ENCODE assay signal across 8 cellular contexts in the genomic region with DNA sequence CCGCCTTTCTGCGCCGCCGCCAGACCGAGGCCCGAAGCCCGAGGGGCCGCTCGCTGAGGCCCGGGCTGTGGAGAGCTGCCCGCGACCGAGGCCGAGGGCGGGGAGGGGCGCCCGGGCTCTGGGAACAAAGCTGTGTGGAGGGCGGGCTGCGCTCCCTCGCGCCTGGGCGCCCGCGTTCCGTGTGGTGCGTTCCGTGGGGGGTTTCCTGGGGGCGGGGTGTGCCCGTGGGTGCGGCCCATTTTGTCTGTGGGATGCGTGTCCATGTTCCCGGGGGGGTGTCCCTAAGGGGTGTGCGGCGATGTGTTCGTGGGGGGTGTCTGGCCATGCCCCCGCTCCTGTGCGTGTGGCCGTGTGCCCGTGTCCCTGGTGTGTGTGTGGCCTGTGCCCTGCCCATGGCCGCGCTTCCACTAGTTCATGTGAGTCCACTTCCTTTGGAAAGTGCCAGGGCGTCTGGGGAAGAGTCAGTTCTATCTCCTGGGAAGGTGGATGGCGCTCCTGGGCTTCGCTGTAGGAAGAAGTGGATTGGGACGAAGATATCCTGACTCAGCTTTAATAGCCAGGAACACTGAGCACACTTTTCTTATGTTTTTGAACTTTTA. TPM values are rescaled to one million over a fixed set of nuclear protein-coding genes. Genes with fewer than 3 reads are reported as not detected.
A peak's percentile ranks its signal among the peaks of the same experiment; 100 is the strongest.
DNase-seq lines count a peak whose midpoint lies in the region; ATAC-seq and TF ChIP-seq lines count a peak whose summit lies in the region.

No MANE protein-coding gene starts in this region.

- peak overlapping the region; percentile 85 for H3K14ac ChIP-seq in neuronal stem cell (ENCODE audit: low read length)

- H2BK5ac ChIP-seq in neuronal stem cell (ENCODE audit: low read length): peak overlapping the region; percentile 92

- H3K4ac ChIP-seq in neuronal stem cell (ENCODE audit: low read length): peak overlapping the region; percentile 80

- no peak overlapping the region for H4K91ac ChIP-seq in neuronal stem cell (ENCODE audit: low read depth, low read length, poor library complexity)

- H3K79me1 ChIP-seq in neuronal stem cell (ENCODE audit: low read depth, low read length): peaks cover 8% of the 10 kb centered on the region

- H4K20me1 ChIP-seq in BLaER1 (peaks cover 67% of the 10 kb centered on the region), fibroblast of lung (ENCODE audit: control insufficient read depth, extremely low read depth, insufficient read depth, low read length) (no peaks in the 10 kb centered on the region)

- peaks cover 44% of the 10 kb centered on the region for H3K79me2 ChIP-seq in fibroblast of lung (ENCODE audit: control insufficient read depth, insufficient read depth, low read length)

- TF ChIP-seq CTCF in fibroblast of lung (conservative IDR thresholded peaks at IDR 0.05 in 1 of 2, IDR thresholded peaks at IDR 0.05 in 1 of 2; ENCODE audit: low read depth in 1 of 2, low read length in 2 of 2) (no peak), testis (IDR thresholded peaks at IDR 0.05) (no peak)

- peak overlapping the region; percentile 95 for H3K18ac ChIP-seq in neuronal stem cell (ENCODE audit: low read length)

- H2BK15ac ChIP-seq in neuronal stem cell (ENCODE audit: low read length): peak overlapping the region; percentile 15

- no CpG with 5 or more reads among the region's 45 CpGs for WGBS in neuronal stem cell (ENCODE audit: extremely low coverage in 2 of 2, insufficient read length in 2 of 2, insufficient replicate concordance in 1 of 2), 2 donors
- WGBS in testis, 2 donors: 0 to 2% methylated on average over 4 to 19 of the region's 45 CpGs

- H3K23ac ChIP-seq in neuronal stem cell (ENCODE audit: low read depth, low read length, poor library complexity): peak overlapping the region; percentile 90

- DNase-seq in NCI-H510A (lab: John Stamatoyannopoulos, UW) (peak; percentile 11), fibroblast of lung (ENCODE audit: low read depth in 2 of 2) (peak; percentile 31 to 44), neuronal stem cell (ENCODE audit: low spot score) (peak; percentile 24), testis (peak; percentile 67), DMS114 treated with DMSO at 0.1 percent for 48 hours (lab: John Stamatoyannopoulos, UW; ENCODE audit: unreplicated experiment) (no peak)
- DNase-seq in activated T-cell treated with anti-CD3 and anti-CD28 coated beads, Interleukin-2, amount 50 U/mL, for 1 hour: peak; percentile 63

- H2BK120ac ChIP-seq in neuronal stem cell (ENCODE audit: low read depth, low read length): no peak overlapping the region

- peak overlapping the region; percentile 50 for H2AFZ ChIP-seq in fibroblast of lung (ENCODE audit: low read length)
- peak overlapping the region; percentile 79 for H2AFZ ChIP-seq in neuronal stem cell (ENCODE audit: low read length)

- no peaks in the 10 kb centered on the region for H3K9me3 ChIP-seq in BLaER1
- H3K9me3 ChIP-seq in fibroblast of lung (ENCODE audit: control insufficient read depth, insufficient read depth, low read depth, low read length): no peaks in the 10 kb centered on the region
- no peaks in the 10 kb centered on the region for H3K9me3 ChIP-seq in neuronal stem cell (replicated peaks in 1 of 2; ENCODE audit: control insufficient read depth in 2 of 2, insufficient read depth in 1 of 2, low read depth in 1 of 2, low read length in 2 of 2)
- H3K9me3 ChIP-seq in testis: no peaks in the 10 kb centered on the region

- H3K27me3 ChIP-seq in BLaER1: no peaks in the 10 kb centered on the region
- H3K27me3 ChIP-seq in fibroblast of lung (ENCODE audit: control insufficient read depth, insufficient read depth, low read length): no peaks in the 10 kb centered on the region
- no peaks in the 10 kb centered on the region for H3K27me3 ChIP-seq in neuronal stem cell (ENCODE audit: control insufficient read depth in 3 of 3, insufficient read depth in 3 of 3, low read depth in 1 of 3, low read length in 3 of 3)
- no peaks in the 10 kb centered on the region for H3K27me3 ChIP-seq in testis

- intact Hi-C loops in testis (cut with DNase I; ENCODE audit: low total_unique reads): no loop called here

- ATAC-seq in GM21717 (IDR thresholded peaks at IDR 0.05; ENCODE audit: unreplicated experiment): peak; percentile 20

- no peak overlapping the region for H2BK12ac ChIP-seq in neuronal stem cell (ENCODE audit: low read length)

- H3K4me3 ChIP-seq in BLaER1 (peak overlapping the region; percentile 84), fibroblast of lung (replicated peaks in 1 of 4; ENCODE audit: control extremely low read depth in 1 of 4, insufficient read depth in 1 of 4, low read depth in 3 of 4, low read length in 4 of 4) (peak overlapping the region; percentile 72 to 85 (median 77)), neuronal stem cell (ENCODE audit: low read length in 2 of 2) (peak overlapping the region; percentile 91 to 97), testis (peak overlapping the region; percentile 67 to 79)

- H3K4me2 ChIP-seq in BLaER1 (peak overlapping the region; percentile 85), fibroblast of lung (ENCODE audit: extremely low read depth, insufficient read depth, low read length) (peak overlapping the region; percentile 92), neuronal stem cell (ENCODE audit: insufficient read depth, low read length, poor library complexity, severe bottlenecking) (peak overlapping the region; percentile 85)

- peaks cover 67% of the 10 kb centered on the region for H3K36me3 ChIP-seq in BLaER1
- peaks cover 8% of the 10 kb centered on the region for H3K36me3 ChIP-seq in fibroblast of lung (ENCODE audit: control insufficient read depth, insufficient read depth, low read length)
- peaks cover 23 to 69% of the 10 kb centered on the region in 2 donors for H3K36me3 ChIP-seq in neuronal stem cell (replicated peaks in 1 of 2; ENCODE audit: control insufficient read depth in 2 of 2, insufficient read depth in 2 of 2, low read length in 2 of 2)
- no peaks in the 10 kb centered on the region for H3K36me3 ChIP-seq in testis (ENCODE audit: low read depth, missing control alignments)

- peak overlapping the region; percentile 90 for H3K27ac ChIP-seq in BLaER1
- peak overlapping the region; percentile 59 for H3K27ac ChIP-seq in fibroblast of lung (ENCODE audit: insufficient read depth, low read length)
- H3K27ac ChIP-seq in neuronal stem cell (replicated peaks; ENCODE audit: low read length): peak overlapping the region; percentile 24
- peak overlapping the region; percentile 36 to 77 for H3K27ac ChIP-seq in testis

- H3K4me1 ChIP-seq in BLaER1: peaks cover 59% of the 10 kb centered on the region
- H3K4me1 ChIP-seq in fibroblast of lung (ENCODE audit: control insufficient read depth, extremely low read depth, insufficient read depth, low read length): peaks cover 7% of the 10 kb centered on the region
- H3K4me1 ChIP-seq in neuronal stem cell (ENCODE audit: control insufficient read depth in 2 of 2, insufficient read depth in 1 of 2, low read depth in 1 of 2, low read length in 2 of 2): peaks cover 12 to 18% of the 10 kb centered on the region in 2 donors
- H3K4me1 ChIP-seq in testis: peaks cover 4% of the 10 kb centered on the region

- H3K9ac ChIP-seq in BLaER1 (peak overlapping the region; percentile 92), fibroblast of lung (ENCODE audit: insufficient read depth, low read length) (peak overlapping the region; percentile 69), neuronal stem cell (ENCODE audit: low read depth, low read length, poor library complexity) (peak overlapping the region; percentile 98)

- no peak for TF ChIP-seq POLR2A in testis (IDR thresholded peaks at IDR 0.05)

- no peak overlapping the region for H4K8ac ChIP-seq in neuronal stem cell (ENCODE audit: low read depth, low read length)

- peak overlapping the region; percentile 97 for H2AK5ac ChIP-seq in neuronal stem cell (ENCODE audit: low read depth, low read length)

RNA-seq across cellular contexts. Expression of a gene that starts 0.5 kb away (rescaled TPM):
- total RNA-seq in fibroblast of lung: 15.5 and 22.9 TPM in 2 replicates
- 41.2 and 55.2 TPM in 2 replicates for polyA plus RNA-seq in fibroblast of lung
- 35.3 and 45.9 TPM in 2 replicates for polyA plus RNA-seq in fibroblast of lung (2012)
- polyA minus RNA-seq in fibroblast of lung (ENCODE audit: low replicate concordance): 15.7 and 16.3 TPM in 2 replicates
- polyA plus RNA-seq in neuronal stem cell (2013, experiment 1 of 2): 134 TPM
- polyA plus RNA-seq in neuronal stem cell (2013, experiment 2 of 2): 135 TPM
- total RNA-seq in testis: 10 to 100 TPM; 25.8 to 27.9 TPM
- polyA plus RNA-seq in testis (ENCODE audit: insufficient read depth, low read depth, low replicate concordance): 45.2 TPM

RNA-seq across cellular contexts. Expression of a gene that starts 27.4 kb away (rescaled TPM):
- total RNA-seq in fibroblast of lung (24.1 and 36.3 TPM in 2 replicates), testis (100 to 1,000 TPM; 128 to 154 TPM)
- polyA plus RNA-seq in fibroblast of lung (7.9 and 9.4 TPM in 2 replicates), testis (ENCODE audit: insufficient read depth, low read depth, low replicate concordance) (52.7 TPM)
- polyA plus RNA-seq in fibroblast of lung (2012): 15.2 and 16.4 TPM in 2 replicates
- polyA minus RNA-seq in fibroblast of lung (ENCODE audit: low replicate concordance): 6.8 and 34.6 TPM in 2 replicates
- polyA plus RNA-seq in neuronal stem cell (2013, experiment 1 of 2): 35.9 TPM
- 36.6 TPM for polyA plus RNA-seq in neuronal stem cell (2013, experiment 2 of 2)

Comparison
In these comparisons a context has a peak if more than half of its experiments do, and no peak if none do; other contexts are left out.
1. H3K27ac ChIP-seq: peak in every context shown above with its lines; median percentile 90 in BLaER1; 59 in fibroblast of lung; 56 in testis; 24 in neuronal stem cell.